In the genomic region with DNA sequence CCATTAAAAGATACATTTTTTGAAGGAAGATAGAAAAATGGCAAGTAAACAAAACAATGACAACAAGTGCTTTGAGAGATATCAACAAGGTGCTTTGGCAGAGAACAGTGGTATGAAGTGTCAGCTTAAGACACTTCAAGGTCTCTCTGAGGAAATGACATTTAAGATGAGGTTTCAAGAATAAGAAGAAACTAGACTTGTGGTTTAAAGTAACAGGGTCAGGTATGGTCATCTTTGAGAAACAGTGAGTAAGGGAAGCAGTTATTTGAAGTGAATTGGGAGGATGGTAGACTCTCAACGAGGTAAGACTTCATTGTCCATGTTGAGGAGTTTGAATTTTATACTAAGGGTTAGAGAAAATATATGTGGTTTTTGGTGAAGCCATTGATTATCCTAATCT, we compare ENCODE assay signal across 16 cellular contexts.
DNase-seq lines count a peak whose midpoint lies in the region; ATAC-seq and TF ChIP-seq lines count a peak whose summit lies in the region.
"Had no signal": no experiment of that assay in that cellular context is flagged by ENCODE, and none has a peak within 500 bp of the region (broad histone marks: within the 10 kb centered on the region; RNA-seq: fewer than 3 reads in every experiment).

No MANE protein-coding gene starts in this region.

- H2AFZ ChIP-seq in KMS-11 (ENCODE audit: low read depth), result no peak overlapping the region

- peak overlapping the region; percentile 52 for H3K4me2 ChIP-seq in KMS-11

- H3K4me1 ChIP-seq in KMS-11 (ENCODE audit: low read depth, poor library complexity, severe bottlenecking), result peaks cover 37% of the 10 kb centered on the region
- H3K4me1 ChIP-seq in mucosa of descending colon (ENCODE audit: low read depth), result no peaks in the 10 kb centered on the region
- no peaks in the 10 kb centered on the region for H3K4me1 ChIP-seq in left lung
- H3K4me1 ChIP-seq: gastrocnemius medialis, right atrium auricular region, testis had no signal

- TF ChIP-seq CTCF in KMS-11 (conservative IDR thresholded peaks at IDR 0.05; ENCODE audit: low read depth, low read length), result no peak
- TF ChIP-seq CTCF in mucosa of descending colon (IDR thresholded peaks at IDR 0.05), result no peak
- no peak for TF ChIP-seq CTCF in left lung (IDR thresholded peaks at IDR 0.05)

- H3K36me3 ChIP-seq in KMS-11 (ENCODE audit: insufficient read depth), result no peaks in the 10 kb centered on the region; the same call in 1 of the 2 replicates
- no peaks in the 10 kb centered on the region for H3K36me3 ChIP-seq in mucosa of descending colon (ENCODE audit: low read depth)
- H3K36me3 ChIP-seq in left lung, result no peaks in the 10 kb centered on the region
- H3K36me3 ChIP-seq: gastrocnemius medialis, right atrium auricular region had no signal

- H3K79me2 ChIP-seq in KMS-11 (ENCODE audit: insufficient read depth, low read depth), result no peaks in the 10 kb centered on the region

- no peak overlapping the region for H3K9ac ChIP-seq in KMS-11

- no peak overlapping the region for H3K4me3 ChIP-seq in KMS-11 (IDR thresholded peaks at IDR 0.05; ENCODE audit: insufficient read depth, low read depth, low read length)
- H3K4me3 ChIP-seq in mucosa of descending colon, result no peak overlapping the region
- H3K4me3 ChIP-seq in left lung, result no peak overlapping the region
- H3K4me3 ChIP-seq: gastrocnemius medialis, right atrium auricular region, testis had no signal

- intact Hi-C loops in mucosa of descending colon (cut with DNase I, micrococcal nuclease), result no loop called here
- intact Hi-C loops in left lung (cut with DNase I), result no loop called here

- H3K9me3 ChIP-seq in mucosa of descending colon, result no peaks in the 10 kb centered on the region
- peaks cover 0 to 14% of the 10 kb centered on the region in 2 donors for H3K9me3 ChIP-seq in left lung
- H3K9me3 ChIP-seq: gastrocnemius medialis, testis had no signal

- no peaks in the 10 kb centered on the region for H3K27me3 ChIP-seq in KMS-11 (ENCODE audit: insufficient read depth, low read depth)
- no peaks in the 10 kb centered on the region for H3K27me3 ChIP-seq in left lung
- H3K27me3 ChIP-seq: gastrocnemius medialis, right atrium auricular region, testis had no signal

- ATAC-seq in GM18870 (IDR thresholded peaks at IDR 0.05; ENCODE audit: unreplicated experiment) (peak; percentile 92), GM21390 (IDR thresholded peaks at IDR 0.05; ENCODE audit: unreplicated experiment) (peak; percentile 97), HG02973 (IDR thresholded peaks at IDR 0.05; ENCODE audit: unreplicated experiment) (peak; percentile 97), mucosa of descending colon (no peak), GM21737 (IDR thresholded peaks at IDR 0.05; ENCODE audit: unreplicated experiment) (no peak), left lung (no peak)
- ATAC-seq: gastrocnemius medialis had no signal

- H3K27ac ChIP-seq in KMS-11, result no peak overlapping the region; the same call in 1 of the 2 replicates
- H3K27ac ChIP-seq in left lung, result no peak overlapping the region
- H3K27ac ChIP-seq: gastrocnemius medialis, right atrium auricular region, testis had no signal

- DNase-seq in mucosa of descending colon, result no peak
- DNase-seq in left lung, result no peak
- no peak for DNase-seq in 8988T
- DNase-seq: activated naive CD4-positive, alpha-beta T cell treated with anti-CD3 and anti-CD28 coated beads for 36 hours; endodermal cell; gastrocnemius medialis; islet precursor cell; NCI-H1048; NCI-H510A treated with DMSO at 0.1 percent for 48 hours; testis had no signal

- H4K20me1 ChIP-seq in KMS-11 (ENCODE audit: insufficient read depth), result no peaks in the 10 kb centered on the region

Comparison
In these comparisons a context has a peak if more than half of its experiments do, and no peak if none do; other contexts are left out.
1. ATAC-seq: peak in GM18870 (single experiment), GM21390 (single experiment) and HG02973 (single experiment); none in mucosa of descending colon (single experiment), GM21737 (single experiment) and left lung (single experiment).